ENCODE assay signal across 23 cellular contexts in genomic region chr1:29921741-29922140, GRCh38.
DNase-seq lines count a peak whose midpoint lies in the region.
"Had no signal": no experiment of that assay in that cellular context is flagged by ENCODE, and none has a peak within 500 bp of the region (broad histone marks: within the 10 kb centered on the region; RNA-seq: fewer than 3 reads in every experiment).

No MANE protein-coding gene starts in this region.

- H4K91ac ChIP-seq in neuronal stem cell (ENCODE audit: low read depth, low read length, poor library complexity), result no peak overlapping the region

- H3K4me1 ChIP-seq in neuronal stem cell (ENCODE audit: control insufficient read depth in 2 of 2, insufficient read depth in 1 of 2, low read depth in 1 of 2, low read length in 2 of 2), result peaks cover 0 to 21% of the 10 kb centered on the region in 2 donors
- H3K4me1 ChIP-seq: BE2C had no signal

- WGBS in neuronal stem cell (ENCODE audit: extremely low coverage in 2 of 2, insufficient read length in 2 of 2, insufficient replicate concordance in 1 of 2), 2 donors, result no CpG with 5 or more reads among the region's 2 CpGs

- no peak overlapping the region for H3K9ac ChIP-seq in neuronal stem cell (ENCODE audit: low read depth, low read length, poor library complexity)
- H3K9ac ChIP-seq: BLaER1 had no signal

- no peak overlapping the region for H3K23ac ChIP-seq in neuronal stem cell (ENCODE audit: low read depth, low read length, poor library complexity)

- H3K4me3 ChIP-seq in neuronal stem cell (ENCODE audit: low read length in 2 of 2), result no peak overlapping the region
- H3K4me3 ChIP-seq: BLaER1 had no signal

- peak; percentile 3 for DNase-seq in cerebellum (ENCODE audit: low spot score)
- DNase-seq in globus pallidus (ENCODE audit: low spot score), result peak; percentile 20
- peak; percentile 14 for DNase-seq in midbrain (lab: John Stamatoyannopoulos, UW)
- DNase-seq in neuronal stem cell (ENCODE audit: low spot score), result no peak
- DNase-seq in AG08396 (ENCODE audit: low spot score), result no peak
- DNase-seq in NCI-H446 treated with DMSO at 0.1 percent for 48 hours (lab: John Stamatoyannopoulos, UW), result no peak
- no peak for DNase-seq in NCI-H526 (lab: John Stamatoyannopoulos, UW)
- DNase-seq in NCI-H446 (lab: John Stamatoyannopoulos, UW), result no peak
- DNase-seq: 8988T; ACHN; AML-193; BE2C; CD4-positive, alpha-beta memory T cell; CD4-positive, CD25-positive, alpha-beta regulatory T cell; CD8-positive, alpha-beta memory T cell; COR-L47; DMS 273 treated with DMSO at 0.1 percent for 48 hours; DMS153; DMS53; DMS79; DND-41; GF-D8 had no signal

- no peak overlapping the region for H3K4ac ChIP-seq in neuronal stem cell (ENCODE audit: low read length)

- H3K27me3 ChIP-seq in neuronal stem cell (ENCODE audit: control insufficient read depth in 3 of 3, insufficient read depth in 3 of 3, low read depth in 1 of 3, low read length in 3 of 3), result no peaks in the 10 kb centered on the region
- H3K27me3 ChIP-seq: BE2C, BLaER1 had no signal

- no peaks in the 10 kb centered on the region for H3K36me3 ChIP-seq in neuronal stem cell (replicated peaks in 1 of 2; ENCODE audit: control insufficient read depth in 2 of 2, insufficient read depth in 2 of 2, low read length in 2 of 2)
- H3K36me3 ChIP-seq: BE2C, BLaER1 had no signal

- no peak overlapping the region for H2BK5ac ChIP-seq in neuronal stem cell (ENCODE audit: low read length)

- H3K18ac ChIP-seq in neuronal stem cell (ENCODE audit: low read length), result no peak overlapping the region

- no peak overlapping the region for H3K27ac ChIP-seq in neuronal stem cell (replicated peaks; ENCODE audit: low read length)
- H3K27ac ChIP-seq: BLaER1 had no signal

- H2AK5ac ChIP-seq in neuronal stem cell (ENCODE audit: low read depth, low read length), result no peak overlapping the region

- H3K9me3 ChIP-seq in neuronal stem cell (replicated peaks in 1 of 2; ENCODE audit: control insufficient read depth in 2 of 2, insufficient read depth in 1 of 2, low read depth in 1 of 2, low read length in 2 of 2), result no peaks in the 10 kb centered on the region
- H3K9me3 ChIP-seq: BE2C, BLaER1 had no signal

- no peak overlapping the region for H2AFZ ChIP-seq in neuronal stem cell (ENCODE audit: low read length)

- no peak overlapping the region for H4K8ac ChIP-seq in neuronal stem cell (ENCODE audit: low read depth, low read length)

- peak overlapping the region; percentile 42 for H3K14ac ChIP-seq in neuronal stem cell (ENCODE audit: low read length)

- H3K79me1 ChIP-seq in neuronal stem cell (ENCODE audit: low read depth, low read length), result no peaks in the 10 kb centered on the region

- no peak overlapping the region for H2BK12ac ChIP-seq in neuronal stem cell (ENCODE audit: low read length)

- H2BK120ac ChIP-seq in neuronal stem cell (ENCODE audit: low read depth, low read length), result no peak overlapping the region

- H2BK15ac ChIP-seq in neuronal stem cell (ENCODE audit: low read length), result no peak overlapping the region

- no peak overlapping the region for H3K4me2 ChIP-seq in neuronal stem cell (ENCODE audit: insufficient read depth, low read length, poor library complexity, severe bottlenecking)
- H3K4me2 ChIP-seq: BLaER1 had no signal

Comparison
In these comparisons a context has a peak if more than half of its experiments do, and no peak if none do; other contexts are left out.
1. DNase-seq: peak in cerebellum (single experiment), globus pallidus (single experiment) and midbrain (single experiment); none in neuronal stem cell (single experiment), AG08396 (single experiment), NCI-H446 treated with DMSO at 0.1 percent for 48 hours (single experiment), NCI-H526 (0 of 2) and NCI-H446 (0 of 2).